11 cellular contexts compared by ENCODE assay signal in the genomic region with DNA sequence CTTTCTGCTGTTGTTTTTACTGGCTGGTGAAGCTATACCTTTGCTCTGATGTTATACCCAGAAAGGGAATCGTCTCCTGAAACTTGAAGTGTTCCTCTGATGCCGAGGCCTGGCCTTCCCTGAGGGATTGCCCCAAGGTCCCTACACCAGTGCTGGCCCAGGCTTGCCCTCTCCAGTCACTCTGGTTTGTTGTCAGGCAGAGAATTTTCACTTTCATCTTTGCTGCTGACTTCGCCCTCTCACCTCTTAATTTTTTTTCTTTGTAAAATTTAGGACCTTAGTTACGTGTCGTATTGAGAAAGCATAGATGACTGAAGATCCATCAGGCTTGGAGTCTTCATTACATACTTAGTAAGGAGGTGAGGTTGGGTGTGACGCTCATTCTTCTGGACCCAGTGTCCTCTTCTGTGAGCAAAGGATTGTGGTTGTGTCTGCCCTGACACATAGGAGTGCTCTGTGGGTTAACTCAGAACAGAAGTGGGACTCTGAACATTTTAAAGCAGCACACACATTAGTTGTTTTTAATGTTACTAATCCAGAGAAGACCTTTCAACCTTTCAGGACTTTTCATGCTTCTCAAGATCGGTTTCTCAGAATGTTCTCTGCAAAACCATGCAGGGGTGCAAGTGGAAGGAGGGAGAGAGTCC. TPM values are rescaled to one million over a fixed set of nuclear protein-coding genes. Genes with fewer than 3 reads are reported as not detected.
DNase-seq lines count a peak whose midpoint lies in the region; ATAC-seq and TF ChIP-seq lines count a peak whose summit lies in the region.
"Had no signal": no experiment of that assay in that cellular context is flagged by ENCODE, and none has a peak within 500 bp of the region (broad histone marks: within the 10 kb centered on the region; RNA-seq: fewer than 3 reads in every experiment).

No MANE protein-coding gene starts in this region.

- no peak for DNase-seq in A673 (ENCODE audit: low spot score)
- DNase-seq in activated T-cell treated with anti-CD3 and anti-CD28 coated beads, Interleukin-2, amount 50 U/mL, for 72 hours = peak; percentile 27 to 36
- no peak for DNase-seq in HEK293T (ENCODE audit: extremely low spot score)
- no peak for DNase-seq in endothelial cell (ENCODE audit: low spot score)
- DNase-seq in hypothalamus (lab: John Stamatoyannopoulos, UW) = no peak
- DNase-seq in NCI-H146 treated with DMSO at 0.1 percent for 48 hours (lab: John Stamatoyannopoulos, UW; ENCODE audit: unreplicated experiment) = no peak
- DNase-seq: C1 segment of cervical spinal cord had no signal

- H3K27me3 Mint-ChIP-seq in activated T-cell treated with anti-CD3 and anti-CD28 coated beads, Interleukin-2, amount 50 U/mL, for 72 hours (ENCODE audit: low read depth) = no peaks in the 10 kb centered on the region
- H3K27me3 Mint-ChIP-seq in endothelial cell (ENCODE audit: unreplicated experiment) = peaks cover 9% of the 10 kb centered on the region
- H3K27me3 Mint-ChIP-seq: type B pancreatic cell had no signal

- H3K4me1 ChIP-seq in A673 (ENCODE audit: insufficient read depth, low read length, poor library complexity, severe bottlenecking) = no peaks in the 10 kb centered on the region

- H3K27ac Mint-ChIP-seq in activated T-cell treated with anti-CD3 and anti-CD28 coated beads, Interleukin-2, amount 50 U/mL, for 72 hours = peak overlapping the region; percentile 81
- no peak overlapping the region for H3K27ac Mint-ChIP-seq in endothelial cell (ENCODE audit: unreplicated experiment)
- H3K27ac Mint-ChIP-seq: type B pancreatic cell had no signal

- POLR2A ChIA-PET in A673 (lab: Charles Lee; ENCODE audit: low non-redundant PET) = no interaction called here
- POLR2A ChIA-PET in HEK293T (lab: Yijun Ruan, JAX) = no interaction called here

- no peaks in the 10 kb centered on the region for H3K36me3 ChIP-seq in A673 (ENCODE audit: insufficient read depth, low read length, poor library complexity, severe bottlenecking)

- no TSS peak for BruUV-seq in A673 (replicated peaks; lab: Mats Ljungman, UMichigan)

- no peak overlapping the region for H3K4me3 ChIP-seq in A673 (ENCODE audit: low read depth, low read length, poor library complexity, severe bottlenecking)

- H3K27ac ChIP-seq in A673 (ENCODE audit: low read depth, low read length, poor library complexity, severe bottlenecking) = peak overlapping the region; percentile 18
- H3K27ac ChIP-seq: KMS-11 had no signal

- H3K9me3 Mint-ChIP-seq in activated T-cell treated with anti-CD3 and anti-CD28 coated beads, Interleukin-2, amount 50 U/mL, for 72 hours = no peaks in the 10 kb centered on the region
- no peaks in the 10 kb centered on the region for H3K9me3 Mint-ChIP-seq in endothelial cell (ENCODE audit: unreplicated experiment)
- H3K9me3 Mint-ChIP-seq: type B pancreatic cell had no signal

- CTCF ChIA-PET in A673 (lab: Charles Lee) (no interaction called here), HEK293T (lab: Yijun Ruan, JAX) (interaction anchor here (0.6 kb wide), 1 partner anchor 671 kb away, joined by 7 read pairs; no protein-coding TSS in a partner anchor)

- H3K4me1 Mint-ChIP-seq in activated T-cell treated with anti-CD3 and anti-CD28 coated beads, Interleukin-2, amount 50 U/mL, for 72 hours (ENCODE audit: low read depth) = peaks cover 53% of the 10 kb centered on the region
- H3K4me1 Mint-ChIP-seq in endothelial cell (ENCODE audit: unreplicated experiment) = peaks cover 10% of the 10 kb centered on the region

- no peaks in the 10 kb centered on the region for H3K27me3 ChIP-seq in A673 (replicated peaks; ENCODE audit: insufficient read depth, low read depth, low read length, poor library complexity)

- intact Hi-C loops in A673 (cut with micrococcal nuclease; ENCODE audit: unreplicated experiment) = loop anchor here (1.0 kb wide), 1 partner anchor 20 kb away; no protein-coding TSS in a partner anchor

- TF ChIP-seq CTCF in A673 (conservative IDR thresholded peaks at IDR 0.05; ENCODE audit: low read depth, low read length) (no peak), endothelial cell (IDR thresholded peaks at IDR 0.05; ENCODE audit: unreplicated experiment) (no peak)

- ATAC-seq in GM18870 (IDR thresholded peaks at IDR 0.05; ENCODE audit: unreplicated experiment) (peak; percentile 70), HG02870 (IDR thresholded peaks at IDR 0.05; ENCODE audit: unreplicated experiment) (peak; percentile 69)
- ATAC-seq in activated T-cell treated with anti-CD3 and anti-CD28 coated beads, Interleukin-2, amount 50 U/mL, for 72 hours (replicated peaks in 1 of 2) = peak; percentile 96 to 98

- no peaks in the 10 kb centered on the region for H3K9me3 ChIP-seq in A673 (ENCODE audit: low read depth, low read length, poor library complexity, severe bottlenecking)

- peak overlapping the region; percentile 56 to 83 for H3K4me3 Mint-ChIP-seq in activated T-cell treated with anti-CD3 and anti-CD28 coated beads, Interleukin-2, amount 50 U/mL, for 72 hours
- H3K4me3 Mint-ChIP-seq in endothelial cell (ENCODE audit: unreplicated experiment) = no peak overlapping the region
- H3K4me3 Mint-ChIP-seq: type B pancreatic cell had no signal

- H3K36me3 Mint-ChIP-seq in activated T-cell treated with anti-CD3 and anti-CD28 coated beads, Interleukin-2, amount 50 U/mL, for 72 hours (ENCODE audit: insufficient read depth in 2 of 2) = no peaks in the 10 kb centered on the region
- H3K36me3 Mint-ChIP-seq in endothelial cell (ENCODE audit: low read depth, unreplicated experiment) = peaks cover 4% of the 10 kb centered on the region

TF ChIP-seq in HEK293T, 16 proteins besides CTCF, POLR2A, EP300 and RAD21:
- TF ChIP-seq HDGF (IDR thresholded peaks at IDR 0.05; ENCODE audit: borderline replicate concordance) (no peak), FOXA1 (IDR thresholded peaks at IDR 0.05) (no peak), SP1 (IDR thresholded peaks at IDR 0.05) (no peak), NFRKB (IDR thresholded peaks at IDR 0.05) (no peak), L3MBTL2 (conservative IDR thresholded peaks at IDR 0.05) (no peak), BHLHE40 (IDR thresholded peaks at IDR 0.05; ENCODE audit: borderline replicate concordance) (no peak), ZNF384 (IDR thresholded peaks at IDR 0.05) (no peak), CTBP1 (IDR thresholded peaks at IDR 0.05; ENCODE audit: borderline replicate concordance) (no peak), ELF4 (IDR thresholded peaks at IDR 0.05) (no peak), FOXM1 (IDR thresholded peaks at IDR 0.05; ENCODE audit: borderline replicate concordance) (no peak), FOXK2 (IDR thresholded peaks at IDR 0.05) (no peak), LEF1 (IDR thresholded peaks at IDR 0.05; ENCODE audit: borderline replicate concordance) (no peak)
- TF ChIP-seq, protein P1, sequence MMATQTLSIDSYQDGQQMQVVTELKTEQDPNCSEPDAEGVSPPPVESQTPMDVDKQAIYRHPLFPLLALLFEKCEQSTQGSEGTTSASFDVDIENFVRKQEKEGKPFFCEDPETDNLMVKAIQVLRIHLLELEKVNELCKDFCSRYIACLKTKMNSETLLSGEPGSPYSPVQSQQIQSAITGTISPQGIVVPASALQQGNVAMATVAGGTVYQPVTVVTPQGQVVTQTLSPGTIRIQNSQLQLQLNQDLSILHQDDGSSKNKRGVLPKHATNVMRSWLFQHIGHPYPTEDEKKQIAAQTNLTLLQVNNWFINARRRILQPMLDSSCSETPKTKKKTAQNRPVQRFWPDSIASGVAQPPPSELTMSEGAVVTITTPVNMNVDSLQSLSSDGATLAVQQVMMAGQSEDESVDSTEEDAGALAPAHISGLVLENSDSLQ (IDR thresholded peaks at IDR 0.05) = no peak

RNA-seq across cellular contexts. Expression of a gene that starts 45.4 kb away (rescaled TPM):
- total RNA-seq in A673 (2021) (76.0 and 82.0 TPM in 2 replicates), endothelial cell (ENCODE audit: unreplicated experiment) (117 TPM)
- total RNA-seq in activated T-cell treated with anti-CD3 and anti-CD28 coated beads, Interleukin-2, amount 50 U/mL, for 72 hours = 10 to 100 TPM; 19.5 to 20.8 TPM

Comparison
In these comparisons a context has a peak if more than half of its experiments do, and no peak if none do; other contexts are left out.
1. DNase-seq: peak in activated T-cell treated with anti-CD3 and anti-CD28 coated beads, Interleukin-2, amount 50 U/mL, for 72 hours (2 of 2); none in A673 (single experiment), HEK293T (single experiment), endothelial cell (single experiment), hypothalamus (0 of 51) and NCI-H146 treated with DMSO at 0.1 percent for 48 hours (single experiment).
2. Peak in every context shown above with its lines, with median percentiles within 50 percentile points of each other: ATAC-seq.